ENCODE assay signal across 27 cellular contexts in genomic region chr19:5336195-5336965, GRCh38. TPM values are rescaled to one million over a fixed set of nuclear protein-coding genes. Genes with fewer than 3 reads are reported as not detected.
DNase-seq lines count a peak whose midpoint lies in the region; ATAC-seq, FAIRE-seq and TF ChIP-seq lines count a peak whose summit lies in the region.
"Had no signal": no experiment of that assay in that cellular context is flagged by ENCODE, and none has a peak within 500 bp of the region (broad histone marks: within the 10 kb centered on the region; RNA-seq: fewer than 3 reads in every experiment).

No MANE protein-coding gene starts in this region.

- H3K4me1 Mint-ChIP-seq in astrocyte (ENCODE audit: low read depth, unreplicated experiment), result peaks cover 4% of the 10 kb centered on the region

- FAIRE-seq in astrocyte (lab: Jason Lieb, UNC), result no peak
- FAIRE-seq: G401.6 had no signal

- no peak for TF ChIP-seq EP300 in neural cell (conservative IDR thresholded peaks at IDR 0.05; ENCODE audit: poor library complexity, severe bottlenecking)

- H3K9ac ChIP-seq in DND-41 (ENCODE audit: low read depth, low read length) (no peak overlapping the region), astrocyte (ENCODE audit: low read length) (no peak overlapping the region), neural cell (ENCODE audit: low read length) (peak overlapping the region; percentile 48)

- H3K4me1 ChIP-seq in DND-41 (ENCODE audit: insufficient read depth, low read length) (peaks cover 14% of the 10 kb centered on the region), astrocyte (ENCODE audit: insufficient read depth, low read length) (peaks cover 10% of the 10 kb centered on the region)

- DNase-seq in DND-41, result peak; percentile 43
- peak; percentile 52 for DNase-seq in KG1 (lab: John Stamatoyannopoulos, UW)
- no peak for DNase-seq in astrocyte (ENCODE audit: low read depth)
- no peak for DNase-seq in NCI-H1694 (lab: John Stamatoyannopoulos, UW)
- no peak for DNase-seq in stimulated activated naive CD4-positive, alpha-beta T cell (lab: John Stamatoyannopoulos, UW)
- no peak for DNase-seq in NCI-H526 treated with DMSO at 0.1 percent for 48 hours (lab: John Stamatoyannopoulos, UW)
- no peak for DNase-seq in GM10248 (ENCODE audit: extremely low spot score)
- DNase-seq: activated CD4-positive, alpha-beta T cell treated with anti-CD3 and anti-CD28 coated beads for 1 hour; activated CD8-positive, alpha-beta T cell treated with anti-CD3 and anti-CD28 coated beads, Interleukin-2, amount 10 ng/mL, durations not matched to agents 7 days and 5 days; activated T-cell treated with anti-CD3 and anti-CD28 coated beads, Interleukin-2, amount 50 U/mL, for 24 hours; amniotic stem cell; dermis blood vessel endothelial cell; Kasumi-1; left lung; midbrain; NCI-H2081; NCI-H69; psoas muscle; Right ventricle myocardium superior; stimulated activated CD4-positive, alpha-beta T cell treated with anti-CD3 and anti-CD28 coated beads, Interleukin-1b, Interleukin-23, amount 100 ng/mL, for 48 hours; SW 1271 had no signal

- TF ChIP-seq CTCF in DND-41 (IDR thresholded peaks at IDR 0.05; ENCODE audit: borderline replicate concordance, extremely low read depth, low read length, poor library complexity, severe bottlenecking) (no peak), astrocyte (IDR thresholded peaks at IDR 0.05; ENCODE audit: insufficient read depth, low read depth, low read length) (no peak), neural cell (IDR thresholded peaks at IDR 0.05; ENCODE audit: poor library complexity, severe bottlenecking) (no peak), GM10248 (IDR thresholded peaks at IDR 0.05; ENCODE audit: control extremely low read depth, extremely low read depth, low read depth, missing control alignments) (no peak)

- peaks cover 37% of the 10 kb centered on the region for H3K27me3 ChIP-seq in DND-41 (ENCODE audit: insufficient read depth, low read length, poor library complexity)
- peaks cover 12% of the 10 kb centered on the region for H3K27me3 ChIP-seq in astrocyte (ENCODE audit: insufficient read depth, low read length)
- H3K27me3 ChIP-seq in neural cell (ENCODE audit: insufficient read depth, low read depth, low read length), result no peaks in the 10 kb centered on the region

- no peak overlapping the region for H3K27ac Mint-ChIP-seq in astrocyte (ENCODE audit: unreplicated experiment)
- H3K27ac Mint-ChIP-seq: activated CD8-positive, alpha-beta T cell treated with anti-CD3 and anti-CD28 coated beads, Interleukin-2, amount 10 ng/mL, durations not matched to agents 7 days and 5 days; activated T-cell treated with anti-CD3 and anti-CD28 coated beads, Interleukin-2, amount 50 U/mL, for 24 hours; stimulated activated effector memory CD8-positive, alpha-beta T cell treated with anti-CD3 and anti-CD28 coated beads, Interleukin-12 subunit alpha, Interleukin-12 subunit beta, amount 100 ng/mL, for 72 hours had no signal

- peak; percentile 70 for ATAC-seq in DND-41 (ENCODE audit: insufficient read depth, low read depth)
- ATAC-seq: activated CD8-positive, alpha-beta T cell treated with anti-CD3 and anti-CD28 coated beads, Interleukin-2, amount 10 ng/mL, durations not matched to agents 7 days and 5 days; heart left ventricle; left lung; psoas muscle; stimulated activated effector memory CD8-positive, alpha-beta T cell treated with anti-CD3 and anti-CD28 coated beads, Interleukin-12 subunit alpha, Interleukin-12 subunit beta, amount 100 ng/mL, for 72 hours had no signal

- POLR2A ChIA-PET in GM10248 (lab: Yijun Ruan, JAX), result no interaction called here

- no peak overlapping the region for H3K27ac ChIP-seq in DND-41 (ENCODE audit: low read length)
- H3K27ac ChIP-seq in astrocyte (ENCODE audit: low read depth, low read length), result no peak overlapping the region
- H3K27ac ChIP-seq in neural cell (ENCODE audit: low read length), result peak overlapping the region; percentile 97
- H3K27ac ChIP-seq: heart left ventricle, left lung, neutrophil, psoas muscle, thoracic aorta had no signal

- no peak for TF ChIP-seq RAD21 in neural cell (conservative IDR thresholded peaks at IDR 0.05)

- H3K36me3 Mint-ChIP-seq in astrocyte (ENCODE audit: low read depth, unreplicated experiment), result no peaks in the 10 kb centered on the region
- H3K36me3 Mint-ChIP-seq: stimulated activated effector memory CD8-positive, alpha-beta T cell treated with anti-CD3 and anti-CD28 coated beads, Interleukin-12 subunit alpha, Interleukin-12 subunit beta, amount 100 ng/mL, for 72 hours had no signal

- CTCF ChIA-PET in GM10248 (lab: Yijun Ruan, JAX), result interaction anchor here (1.4 kb wide), 1 partner anchor 14 kb away, joined by 5 read pairs; no protein-coding TSS in a partner anchor

- H2AFZ ChIP-seq in DND-41 (ENCODE audit: low read depth, low read length) (no peak overlapping the region), astrocyte (ENCODE audit: low read depth, low read length) (no peak overlapping the region), neural cell (ENCODE audit: low read depth, low read length) (no peak overlapping the region)

- H3K4me3 Mint-ChIP-seq in astrocyte (ENCODE audit: unreplicated experiment), result peak overlapping the region; percentile 17
- H3K4me3 Mint-ChIP-seq: activated CD8-positive, alpha-beta T cell treated with anti-CD3 and anti-CD28 coated beads, Interleukin-2, amount 10 ng/mL, durations not matched to agents 7 days and 5 days; activated T-cell treated with anti-CD3 and anti-CD28 coated beads, Interleukin-2, amount 50 U/mL, for 24 hours; stimulated activated effector memory CD8-positive, alpha-beta T cell treated with anti-CD3 and anti-CD28 coated beads, Interleukin-12 subunit alpha, Interleukin-12 subunit beta, amount 100 ng/mL, for 72 hours had no signal

- no peaks in the 10 kb centered on the region for H3K9me3 Mint-ChIP-seq in astrocyte (ENCODE audit: unreplicated experiment)
- H3K9me3 Mint-ChIP-seq: activated T-cell treated with anti-CD3 and anti-CD28 coated beads, Interleukin-2, amount 50 U/mL, for 24 hours; stimulated activated effector memory CD8-positive, alpha-beta T cell treated with anti-CD3 and anti-CD28 coated beads, Interleukin-12 subunit alpha, Interleukin-12 subunit beta, amount 100 ng/mL, for 72 hours had no signal

- peaks cover 19% of the 10 kb centered on the region for H3K27me3 Mint-ChIP-seq in astrocyte (ENCODE audit: low read depth, unreplicated experiment)

- no peaks in the 10 kb centered on the region for H3K9me2 ChIP-seq in neural cell (ENCODE audit: insufficient read depth, low read length)

- H3K9me3 ChIP-seq in DND-41 (ENCODE audit: insufficient read depth, low read length, severe bottlenecking) (no peaks in the 10 kb centered on the region), astrocyte (ENCODE audit: insufficient read depth, low read depth, low read length) (no peaks in the 10 kb centered on the region), neural cell (ENCODE audit: low read length) (no peaks in the 10 kb centered on the region)
- H3K9me3 ChIP-seq: heart left ventricle, left lung, neutrophil, psoas muscle, thoracic aorta had no signal

- no peaks in the 10 kb centered on the region for H3F3A ChIP-seq in neural cell (ENCODE audit: insufficient read depth, low read length, poor library complexity, severe bottlenecking)

- H3K4me2 ChIP-seq in DND-41 (ENCODE audit: insufficient read depth, low read length), result no peak overlapping the region
- H3K4me2 ChIP-seq in astrocyte (ENCODE audit: low read length), result no peak overlapping the region
- H3K4me2 ChIP-seq in neural cell (ENCODE audit: low read length), result no peak overlapping the region

- H3K79me2 ChIP-seq in DND-41 (ENCODE audit: insufficient read depth, low read length) (no peaks in the 10 kb centered on the region), astrocyte (ENCODE audit: insufficient read depth, low read length) (peaks cover 34% of the 10 kb centered on the region), neural cell (replicated peaks; ENCODE audit: insufficient read depth, low read length) (peaks cover 82% of the 10 kb centered on the region)

- H3K4me3 ChIP-seq in DND-41 (ENCODE audit: low read depth in 1 of 2, low read length in 2 of 2) (no peak overlapping the region), astrocyte (ENCODE audit: insufficient read depth, low read depth, low read length) (no peak overlapping the region), neural cell (ENCODE audit: low read length) (peak overlapping the region; percentile 98)
- H3K4me3 ChIP-seq: heart left ventricle, left lung, psoas muscle, thoracic aorta had no signal

- H3K36me3 ChIP-seq in DND-41 (ENCODE audit: insufficient read depth, low read length) (no peaks in the 10 kb centered on the region), astrocyte (ENCODE audit: insufficient read depth, low read length) (no peaks in the 10 kb centered on the region), neural cell (ENCODE audit: insufficient read depth, low read length) (no peaks in the 10 kb centered on the region)
- H3K36me3 ChIP-seq: heart left ventricle, left lung, neutrophil, thoracic aorta had no signal

- H4K20me1 ChIP-seq in DND-41 (ENCODE audit: insufficient read depth, low read length), result no peaks in the 10 kb centered on the region
- peaks cover 74% of the 10 kb centered on the region for H4K20me1 ChIP-seq in astrocyte (ENCODE audit: insufficient read depth, low read length)
- peaks cover 42% of the 10 kb centered on the region for H4K20me1 ChIP-seq in neural cell (ENCODE audit: insufficient read depth)

TF ChIP-seq in neural cell, 6 proteins besides CTCF, POLR2A, EP300 and RAD21 (continues in another document):
- TF ChIP-seq SMC3 (conservative IDR thresholded peaks at IDR 0.05; ENCODE audit: poor library complexity), result no peak
- no peak for TF ChIP-seq POLR2AphosphoS5 (IDR thresholded peaks at IDR 0.05)
- no peak for TF ChIP-seq MXI1 (conservative IDR thresholded peaks at IDR 0.05; ENCODE audit: poor library complexity, severe bottlenecking)
- no peak for TF ChIP-seq TAF1 (IDR thresholded peaks at IDR 0.05; ENCODE audit: low read depth)

RNA-seq across cellular contexts. Expression of gene PTPRS, which starts 4.2 kb away (rescaled TPM):
- 125 and 142 TPM in 2 replicates for total RNA-seq in astrocyte
- 121 and 144 TPM in 2 replicates for polyA plus RNA-seq in neural cell
- 387 and 398 TPM in 2 replicates for polyA minus RNA-seq in neural cell

Comparison
In these comparisons a context has a peak if more than half of its experiments do, and no peak if none do; other contexts are left out.
1. DNase-seq: peak in DND-41 (single experiment) and KG1 (single experiment); none in astrocyte (single experiment), NCI-H1694 (single experiment), stimulated activated naive CD4-positive, alpha-beta T cell (0 of 6), NCI-H526 treated with DMSO at 0.1 percent for 48 hours (single experiment) and GM10248 (single experiment).